ENCODE assay signal across 8 cellular contexts in genomic region chr6:26457796-26458688, GRCh38. TPM values are rescaled to one million over a fixed set of nuclear protein-coding genes. Genes with fewer than 3 reads are reported as not detected.
DNase-seq lines count a peak whose midpoint lies in the region; ATAC-seq lines count a peak whose summit lies in the region.

Gene BTN2A1 (plus strand): TSS chr6:26457955. CDS start chr6:26458637, 682 bp downstream.

- H4K20me1 ChIP-seq in BLaER1 treated with 17β-estradiol and CSF1 and Interleukin-3, amounts not matched to agents 10 nM and 100 nM, result peaks cover 0 to 42% (median 31%) of the 10 kb centered on the region in 11 experiments; a peak in 13 of 22 replicates

- ATAC-seq in GM19328 (IDR thresholded peaks at IDR 0.05; ENCODE audit: unreplicated experiment) (peak; percentile 93), HG03460 (IDR thresholded peaks at IDR 0.05; ENCODE audit: unreplicated experiment) (peak; percentile 96), left colon (peak; percentile 98)

- peaks cover 61 to 78% (median 71%) of the 10 kb centered on the region in 10 experiments for H3K4me1 ChIP-seq in BLaER1 treated with 17β-estradiol and CSF1 and Interleukin-3, amounts not matched to agents 10 nM and 100 nM

- peak within 1 kb of the TSS; percentile 78 to 91 (median 82) for H3K4me3 ChIP-seq in BLaER1 treated with 17β-estradiol and CSF1 and Interleukin-3, amounts not matched to agents 10 nM and 100 nM

- H3K36me3 ChIP-seq in BLaER1 treated with 17β-estradiol and CSF1 and Interleukin-3, amounts not matched to agents 10 nM and 100 nM, result peaks cover 38 to 42% (median 41%) of the 10 kb centered on the region in 11 experiments

- H3K4me2 ChIP-seq in BLaER1 treated with 17β-estradiol and CSF1 and Interleukin-3, amounts not matched to agents 10 nM and 100 nM, result peak within 1 kb of the TSS; percentile 81 to 98 (median 91)

- H3K27me3 ChIP-seq in BLaER1 treated with 17β-estradiol and CSF1 and Interleukin-3, amounts not matched to agents 10 nM and 100 nM, result no peaks in the 10 kb centered on the region

- peak within 1 kb of the TSS; percentile 86 to 98 (median 95) for H3K27ac ChIP-seq in BLaER1 treated with 17β-estradiol and CSF1 and Interleukin-3, amounts not matched to agents 10 nM and 100 nM

- peak within 1 kb of the TSS; percentile 88 to 98 (median 94) for H3K9ac ChIP-seq in BLaER1 treated with 17β-estradiol and CSF1 and Interleukin-3, amounts not matched to agents 10 nM and 100 nM

- H3K9me3 ChIP-seq in BLaER1 treated with 17β-estradiol and CSF1 and Interleukin-3, amounts not matched to agents 10 nM and 100 nM (replicated peaks in 1 of 11), result no peaks in the 10 kb centered on the region

- intact Hi-C loops in left colon (cut with DNase I, micrococcal nuclease), result no loop called here

- DNase-seq in NCI-H524 treated with DMSO at 0.1 percent for 48 hours (lab: John Stamatoyannopoulos, UW) (peak; percentile 54), dedifferentiated amniotic fluid mesenchymal stem cell (ENCODE audit: extremely low spot score) (peak; percentile 99), left colon (peak; percentile 72 to 84)
- DNase-seq in activated CD4-positive, alpha-beta T cell treated with anti-CD3 and anti-CD28 coated beads for 4 hours, result peak; percentile 62 to 64
- peak in 3 of 4 experiments; percentile 41 to 58 (median 43) for DNase-seq in stimulated activated CD4-positive, alpha-beta T cell treated with anti-CD3 and anti-CD28 coated beads, Interleukin-1b, Interleukin-23, amount 100 ng/mL, for 24 hours (ENCODE audit: low read depth in 4 of 4, low spot score in 1 of 4)

RNA-seq across cellular contexts. Expression of gene BTN2A1, which starts in this region (rescaled TPM):
- 10 to 100 TPM; 19.8 to 25.7 TPM for total RNA-seq in left colon

Comparison
In these comparisons a context has a peak if more than half of its experiments do, and no peak if none do; other contexts are left out.
1. Peak in every context shown above with its lines: DNase-seq, ATAC-seq, H3K4me3 ChIP-seq and H3K27ac ChIP-seq.
2. DNase-seq: peak in every context shown above with its lines; median percentile 99 in dedifferentiated amniotic fluid mesenchymal stem cell; 78 in left colon; 63 in activated CD4-positive, alpha-beta T cell treated with anti-CD3 and anti-CD28 coated beads for 4 hours; 54 in NCI-H524 treated with DMSO at 0.1 percent for 48 hours; 43 in stimulated activated CD4-positive, alpha-beta T cell treated with anti-CD3 and anti-CD28 coated beads, Interleukin-1b, Interleukin-23, amount 100 ng/mL, for 24 hours.